In genomic region chr11:536841-537621, GRCh38 we compare ENCODE assay signal across 8 cellular contexts. TPM values are rescaled to one million over a fixed set of nuclear protein-coding genes. Genes with fewer than 3 reads are reported as not detected.
DNase-seq lines count a peak whose midpoint lies in the region; ATAC-seq, FAIRE-seq and TF ChIP-seq lines count a peak whose summit lies in the region.

Gene LRRC56, plus strand, starts transcription at chr11:537527. Its CDS starts 3,158 bp downstream, at chr11:540685.

- H3K9ac ChIP-seq in mammary epithelial cell (ENCODE audit: insufficient read depth, low read length) (no peak within 1 kb of the TSS), keratinocyte (ENCODE audit: control insufficient read depth, extremely low read depth, insufficient read depth, low read length) (peak within 1 kb of the TSS; percentile 56)

- WGBS in mammary epithelial cell (ENCODE audit: low coverage, missing lambda C conversion rate): 4% methylated on average over 47 of the region's 93 CpGs

- no peaks in the 10 kb centered on the region for H3K9me1 ChIP-seq in keratinocyte (ENCODE audit: control insufficient read depth, extremely low read depth, insufficient read depth, low read length)

- no peak within 1 kb of the TSS; the same call in 1 of the 2 replicates for H3K27ac ChIP-seq in WERI-Rb-1
- H3K27ac ChIP-seq in mammary epithelial cell (ENCODE audit: insufficient read depth, low read depth, low read length): peak within 1 kb of the TSS; percentile 34
- H3K27ac ChIP-seq in keratinocyte (ENCODE audit: control insufficient read depth, insufficient read depth, low read length): peak within 1 kb of the TSS; percentile 20

- no TSS peak for BruUV-seq in mammary epithelial cell (replicated peaks; lab: Mats Ljungman, UMichigan)

- H3K4me1 ChIP-seq in mammary epithelial cell (ENCODE audit: insufficient read depth, low read length): peaks cover 38% of the 10 kb centered on the region
- H3K4me1 ChIP-seq in keratinocyte (ENCODE audit: control insufficient read depth, extremely low read depth, insufficient read depth, low read length): peaks cover 23% of the 10 kb centered on the region

- dilution Hi-C loops in mammary epithelial cell (cut with HindIII; ENCODE audit: low sequenced_read_pairs) (no loop called here), keratinocyte (cut with MboI; ENCODE audit: extremely low pct_ligation_motif_present, low sequenced_read_pairs) (no loop called here)

- H3K4me2 ChIP-seq in mammary epithelial cell (ENCODE audit: insufficient read depth, low read depth, low read length) (peak within 1 kb of the TSS; percentile 92), keratinocyte (ENCODE audit: control insufficient read depth, extremely low read depth, insufficient read depth, low read depth, low read length) (peak within 1 kb of the TSS; percentile 68)

- TF ChIP-seq POLR2A in GM12892 (IDR thresholded peaks at IDR 0.05; ENCODE audit: low read depth, low read length): peak; percentile 16; the same call in 1 of the 2 replicates

- intact Hi-C loops in mammary epithelial cell (cut with micrococcal nuclease): no loop called here

- DNase-seq in GM12892 (ENCODE audit: insufficient read length) (peak; percentile 99), NCI-H1930 (lab: John Stamatoyannopoulos, UW) (peak; percentile 96 to 98), WERI-Rb-1 (peak; percentile 8), mammary epithelial cell (peak; percentile 58), keratinocyte (ENCODE audit: low read depth, low spot score) (no peak), NCI-H446 (lab: John Stamatoyannopoulos, UW) (no peak)
- peak; percentile 88 to 93 for DNase-seq in stimulated activated CD4-positive, alpha-beta T cell treated with anti-CD3 and anti-CD28 coated beads, Interleukin-1b, Interleukin-23, amount 100 ng/mL, for 4 hours (ENCODE audit: low read depth in 2 of 2)

- H3K79me2 ChIP-seq in mammary epithelial cell (ENCODE audit: insufficient read depth, low read length) (peaks cover 30% of the 10 kb centered on the region), keratinocyte (ENCODE audit: control insufficient read depth, insufficient read depth, low read length) (peaks cover 26% of the 10 kb centered on the region)

- TF ChIP-seq CTCF in WERI-Rb-1 (IDR thresholded peaks at IDR 0.05; ENCODE audit: low read depth, low read length) (no peak), mammary epithelial cell (conservative IDR thresholded peaks at IDR 0.05 in 1 of 2, IDR thresholded peaks at IDR 0.05 in 1 of 2; ENCODE audit: extremely low read depth in 1 of 2, insufficient read depth in 1 of 2, low read depth in 1 of 2, low read length in 2 of 2) (no peak), keratinocyte (optimal IDR thresholded peaks at IDR 0.05 in 1 of 3, IDR thresholded peaks at IDR 0.05 in 1 of 3, conservative IDR thresholded peaks at IDR 0.05 in 1 of 3; ENCODE audit: extremely low read depth in 1 of 3, insufficient read depth in 2 of 3, low read length in 3 of 3) (no peak)

- peaks cover 5% of the 10 kb centered on the region for H4K20me1 ChIP-seq in mammary epithelial cell (ENCODE audit: insufficient read depth, low read length)
- H4K20me1 ChIP-seq in keratinocyte (ENCODE audit: control insufficient read depth, extremely low read depth, insufficient read depth, low read length): peaks cover 17% of the 10 kb centered on the region

- H3K4me3 ChIP-seq in WERI-Rb-1 (ENCODE audit: low read depth, low read length): no peak within 1 kb of the TSS
- peak within 1 kb of the TSS in 2 of 3 experiments; percentile 31 to 44 for H3K4me3 ChIP-seq in mammary epithelial cell (replicated peaks in 1 of 3; ENCODE audit: insufficient read depth in 1 of 3, low read depth in 2 of 3, low read length in 3 of 3)
- H3K4me3 ChIP-seq in keratinocyte (ENCODE audit: control insufficient read depth in 2 of 3, extremely low read depth in 1 of 3, insufficient read depth in 2 of 3, low read depth in 1 of 3, low read length in 3 of 3): peak within 1 kb of the TSS in 2 of 3 experiments; percentile 19 to 34

- CTCF ChIA-PET in mammary epithelial cell (lab: Charles Lee; ENCODE audit: low non-redundant PET): no interaction called here

- FAIRE-seq in GM12892 (lab: Jason Lieb, UNC): no peak
- no peak for FAIRE-seq in keratinocyte (lab: Jason Lieb, UNC)

- H3K27me3 ChIP-seq in WERI-Rb-1 (ENCODE audit: insufficient read depth, low read depth, severe bottlenecking) (no peaks in the 10 kb centered on the region), mammary epithelial cell (ENCODE audit: insufficient read depth, low read length) (no peaks in the 10 kb centered on the region), keratinocyte (ENCODE audit: control insufficient read depth, extremely low read depth, insufficient read depth, low read length) (peaks cover 6% of the 10 kb centered on the region)

- H3K36me3 ChIP-seq in WERI-Rb-1 (peaks cover 23% of the 10 kb centered on the region), mammary epithelial cell (ENCODE audit: insufficient read depth, low read length) (peaks cover 16% of the 10 kb centered on the region), keratinocyte (ENCODE audit: control insufficient read depth in 2 of 2, extremely low read depth in 1 of 2, insufficient read depth in 2 of 2, low read length in 2 of 2) (peaks cover 11 to 17% of the 10 kb centered on the region in 2 experiments)

- in situ Hi-C loops in mammary epithelial cell (cut with MboI; ENCODE audit: low sequenced_read_pairs in 2 of 2): no loop called here

- peak; percentile 54 for ATAC-seq in HG02798 (IDR thresholded peaks at IDR 0.05; ENCODE audit: poor library complexity, unreplicated experiment)

- H2AFZ ChIP-seq in mammary epithelial cell (ENCODE audit: low read depth, low read length): peak within 1 kb of the TSS; percentile 79
- H2AFZ ChIP-seq in keratinocyte (ENCODE audit: control insufficient read depth, low read length): peak within 1 kb of the TSS; percentile 43

- H3K9me3 ChIP-seq in WERI-Rb-1 (ENCODE audit: severe bottlenecking): peaks cover 2% of the 10 kb centered on the region
- no peaks in the 10 kb centered on the region for H3K9me3 ChIP-seq in mammary epithelial cell (replicated peaks; ENCODE audit: insufficient read depth, low read length)
- no peaks in the 10 kb centered on the region for H3K9me3 ChIP-seq in keratinocyte (ENCODE audit: control insufficient read depth, low read depth, low read length)

RNA-seq across cellular contexts. Expression of gene LRRC56, which starts in this region (rescaled TPM):
- 0.30 TPM for polyA plus RNA-seq in GM12892 (2012; ENCODE audit: missing spikeins)
- 1 to 10 TPM in 1 of 2 donors, under 1 TPM in 1; 0.50 to 1.2 TPM for total RNA-seq in mammary epithelial cell
- 0.35 TPM for polyA plus RNA-seq in mammary epithelial cell
- not detected for polyA minus RNA-seq in mammary epithelial cell
- 0.14 to 0.44 TPM (median 0.28 TPM) in 3 replicates for polyA plus RNA-seq in keratinocyte
- polyA plus RNA-seq in keratinocyte (2011; ENCODE audit: low read depth): not detected
- polyA plus RNA-seq in keratinocyte (2011; cell fraction: cytosol; rRNA removed): 0.09 and 0.18 TPM in 2 replicates
- polyA plus RNA-seq in keratinocyte (2011; cell fraction: nucleus; rRNA removed): 0.53 and 1.1 TPM in 2 replicates
- 0.39 and 0.45 TPM in 2 replicates for polyA plus RNA-seq in keratinocyte (2012; ENCODE audit: low replicate concordance)
- 0.26 to 0.38 TPM (median 0.30 TPM) in 3 replicates for polyA minus RNA-seq in keratinocyte
- not detected for polyA minus RNA-seq in keratinocyte (2011; cell fraction: cytosol; rRNA and poly(A)+ RNA removed)
- 0.23 and 0.63 TPM in 2 replicates for polyA minus RNA-seq in keratinocyte (2011; cell fraction: nucleus; rRNA and poly(A)+ RNA removed)

Comparison
In these comparisons a context has a peak if more than half of its experiments do, and no peak if none do; other contexts are left out.
1. DNase-seq: peak in GM12892 (single experiment), NCI-H1930 (2 of 2), WERI-Rb-1 (single experiment), mammary epithelial cell (single experiment) and stimulated activated CD4-positive, alpha-beta T cell treated with anti-CD3 and anti-CD28 coated beads, Interleukin-1b, Interleukin-23, amount 100 ng/mL, for 4 hours (2 of 2); none in keratinocyte (single experiment) and NCI-H446 (0 of 2).